9 cellular contexts compared by ENCODE assay signal in genomic region chr15:85831415-85832113, GRCh38. TPM values are rescaled to one million over a fixed set of nuclear protein-coding genes. Genes with fewer than 3 reads are reported as not detected.
DNase-seq lines count a peak whose midpoint lies in the region; ATAC-seq and TF ChIP-seq lines count a peak whose summit lies in the region.
"Had no signal": no experiment of that assay in that cellular context is flagged by ENCODE, and none has a peak within 500 bp of the region (broad histone marks: within the 10 kb centered on the region; RNA-seq: fewer than 3 reads in every experiment).

No MANE protein-coding gene starts in this region.

- H3F3A ChIP-seq in DOHH2 (ENCODE audit: control insufficient read depth, insufficient read depth), result no peaks in the 10 kb centered on the region

- H3K36me3 Mint-ChIP-seq in WTC11 (no peaks in the 10 kb centered on the region), type B pancreatic cell (no peaks in the 10 kb centered on the region)
- H3K36me3 Mint-ChIP-seq: naive B cell had no signal

- H4K20me1 ChIP-seq in DOHH2 (ENCODE audit: control insufficient read depth, insufficient read depth, low read depth, low read length), result no peaks in the 10 kb centered on the region

- peaks cover 20% of the 10 kb centered on the region for H3K27me3 ChIP-seq in DOHH2 (ENCODE audit: control insufficient read depth, low read length)

- H3K4me3 Mint-ChIP-seq in WTC11, result no peak overlapping the region
- H3K4me3 Mint-ChIP-seq in type B pancreatic cell, result no peak overlapping the region

- H3K4me1 Mint-ChIP-seq in WTC11 (no peaks in the 10 kb centered on the region), type B pancreatic cell (ENCODE audit: unreplicated experiment) (peaks cover 8% of the 10 kb centered on the region)
- H3K4me1 Mint-ChIP-seq: naive B cell had no signal

- no peaks in the 10 kb centered on the region for H3K9me2 ChIP-seq in DOHH2 (replicated peaks; ENCODE audit: control insufficient read depth, low read length)

- no peak overlapping the region for H3K4me3 ChIP-seq in DOHH2 (ENCODE audit: low read length)
- no peak overlapping the region for H3K4me3 ChIP-seq in epithelial cell of proximal tubule (ENCODE audit: low read depth, low read length)

- no peaks in the 10 kb centered on the region for H3K9me3 ChIP-seq in DOHH2 (ENCODE audit: control insufficient read depth, insufficient read depth, low read length)

- POLR2A ChIA-PET in WTC11 (lab: Charles Lee), result no interaction called here

- no peaks in the 10 kb centered on the region for H3K27me3 Mint-ChIP-seq in WTC11 (ENCODE audit: low read depth)
- H3K27me3 Mint-ChIP-seq in type B pancreatic cell, result peaks cover 7% of the 10 kb centered on the region

- peak; percentile 96 for ATAC-seq in WTC11
- ATAC-seq in HG03139 (IDR thresholded peaks at IDR 0.05; ENCODE audit: unreplicated experiment), result no peak
- ATAC-seq in GM19351 (IDR thresholded peaks at IDR 0.05; ENCODE audit: unreplicated experiment), result no peak

- DNase-seq in M059J (ENCODE audit: low read depth), result peak; percentile 44
- DNase-seq in WTC11 (ENCODE audit: low spot score), result peak; percentile 73
- DNase-seq in epithelial cell of proximal tubule (ENCODE audit: low read depth), result no peak
- peak; percentile 66 for DNase-seq in mucosa of gallbladder (ENCODE audit: low spot score)
- DNase-seq in type B pancreatic cell (ENCODE audit: extremely low spot score, unreplicated experiment), result peak; percentile 74
- DNase-seq: naive B cell had no signal

- no peaks in the 10 kb centered on the region for H3K36me3 ChIP-seq in DOHH2 (ENCODE audit: control insufficient read depth, low read length)

- no peaks in the 10 kb centered on the region for H3K9me3 Mint-ChIP-seq in WTC11
- no peaks in the 10 kb centered on the region for H3K9me3 Mint-ChIP-seq in type B pancreatic cell
- H3K9me3 Mint-ChIP-seq: naive B cell had no signal

- CTCF ChIA-PET in WTC11 (lab: Charles Lee), result interaction anchor here (0.7 to 1.5 kb wide), 5 partner anchors 9 to 209 kb away, joined by 3 to 6 read pairs (median 5); no protein-coding TSS in a partner anchor

- H3K4me2 ChIP-seq in DOHH2 (ENCODE audit: low read length), result no peak overlapping the region

- peak; percentile 81 for TF ChIP-seq CTCF in DOHH2 (IDR thresholded peaks at IDR 0.05; ENCODE audit: low read depth, low read length, poor library complexity, severe bottlenecking)
- peak; percentile 34; the same call in 1 of the 2 replicates for TF ChIP-seq CTCF in WTC11 (IDR thresholded peaks at IDR 0.05)
- TF ChIP-seq CTCF in epithelial cell of proximal tubule (conservative IDR thresholded peaks at IDR 0.05; ENCODE audit: low read depth, low read length), result peak; percentile 88
- TF ChIP-seq CTCF in type B pancreatic cell (conservative IDR thresholded peaks at IDR 0.05), result peak; percentile 75

- no peak overlapping the region for H3K27ac Mint-ChIP-seq in WTC11
- H3K27ac Mint-ChIP-seq in type B pancreatic cell, result no peak overlapping the region

- no peak overlapping the region for H3K27ac ChIP-seq in DOHH2 (ENCODE audit: low read depth, low read length)

- no peaks in the 10 kb centered on the region for H3K79me2 ChIP-seq in DOHH2 (ENCODE audit: control insufficient read depth, low read length)

- no peaks in the 10 kb centered on the region for H3K4me1 ChIP-seq in DOHH2 (ENCODE audit: control insufficient read depth, low read length)

TF ChIP-seq in WTC11, 78 proteins besides CTCF, POLR2A, EP300 and RAD21:
- TF ChIP-seq ZNF425 (CRISPR knock-in tag; conservative IDR thresholded peaks at IDR 0.05), result no peak
- no peak for TF ChIP-seq ATF1 (CRISPR knock-in tag; IDR thresholded peaks at IDR 0.05)
- TF ChIP-seq ATF3 (CRISPR knock-in tag; conservative IDR thresholded peaks at IDR 0.05), result no peak
- no peak for TF ChIP-seq HMGXB4 (CRISPR knock-in tag; IDR thresholded peaks at IDR 0.05)
- no peak for TF ChIP-seq FOXP4 (CRISPR knock-in tag; IDR thresholded peaks at IDR 0.05)
- TF ChIP-seq PRDM15 (CRISPR knock-in tag; IDR thresholded peaks at IDR 0.05), result no peak

RNA-seq across cellular contexts. Expression of gene KLHL25, which starts 36.8 kb away (rescaled TPM):
- 4.1 and 5.3 TPM in 2 replicates for total RNA-seq in M059J (2014; rRNA removed; shearing (Covaris generic))
- 14.1 to 15.8 TPM (median 15.0 TPM) in 3 replicates for total RNA-seq in WTC11 (2021)
- total RNA-seq in epithelial cell of proximal tubule, result 8.1 and 9.7 TPM in 2 replicates
- 12.5 TPM for total RNA-seq in mucosa of gallbladder
- total RNA-seq in type B pancreatic cell (ENCODE audit: low replicate concordance), result 6.9 and 12.3 TPM in 2 replicates

Comparison
In these comparisons a context has a peak if more than half of its experiments do, and no peak if none do; other contexts are left out.
1. CTCF ChIP-seq: peak in every context shown above with its lines; median percentile 88 in epithelial cell of proximal tubule; 81 in DOHH2; 75 in type B pancreatic cell; 34 in WTC11.